ENCODE assay signal across 7 cellular contexts in the genomic region with DNA sequence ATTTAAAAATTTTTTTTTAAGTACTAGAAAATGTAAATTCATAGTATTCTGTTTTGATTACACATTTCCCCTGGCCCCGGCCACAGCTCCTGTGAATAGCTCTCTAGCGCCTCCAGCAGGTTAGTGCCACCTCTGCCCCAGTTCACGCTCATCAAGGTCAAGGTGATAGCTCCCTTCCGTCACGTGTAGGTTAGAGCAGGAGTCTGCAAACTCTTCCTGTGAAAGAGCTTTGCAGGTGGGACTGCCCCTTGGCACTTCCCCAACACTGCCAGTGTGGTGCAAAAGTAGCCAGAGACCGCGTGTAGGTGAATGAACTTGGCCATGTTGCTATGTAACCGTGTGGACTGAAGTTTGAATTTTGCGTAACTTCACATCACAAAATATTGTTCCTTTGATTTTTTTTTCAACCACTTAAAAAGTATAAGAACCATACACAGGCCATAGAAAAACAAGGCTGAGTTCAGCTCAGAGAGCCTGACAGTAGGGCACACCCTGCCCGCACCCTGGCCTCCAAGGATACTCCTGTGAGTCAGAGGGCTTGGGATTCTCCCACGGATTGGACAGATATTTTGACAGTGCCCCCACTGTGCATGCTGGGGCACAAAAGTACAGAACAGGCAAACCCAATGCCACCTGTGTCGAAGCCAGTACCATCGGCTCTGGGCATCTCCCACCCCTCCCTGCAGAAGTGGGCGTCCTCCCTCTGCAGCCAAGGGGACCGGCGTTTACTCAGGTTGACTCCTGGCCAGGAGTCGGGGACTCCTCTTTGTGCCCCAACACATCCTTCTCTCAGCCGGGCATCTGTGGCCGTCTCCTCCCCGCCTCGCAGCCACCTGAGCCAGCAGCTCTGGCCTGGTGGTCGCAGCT.
DNase-seq lines count a peak whose midpoint lies in the region; ATAC-seq and TF ChIP-seq lines count a peak whose summit lies in the region.

No MANE protein-coding gene starts in this region.

- TF ChIP-seq CTCF in GM12874 (IDR thresholded peaks at IDR 0.05; ENCODE audit: insufficient read depth, low read depth, low read length) (peak; percentile 70), foreskin fibroblast (IDR thresholded peaks at IDR 0.05; ENCODE audit: low read depth, low read length) (peak; percentile 69)

- no peak overlapping the region for H3K4me3 ChIP-seq in foreskin fibroblast (ENCODE audit: low read depth in 1 of 2, low read length in 2 of 2)

- DNase-seq in NCI-H774 (lab: John Stamatoyannopoulos, UW): peak; percentile 59
- peak; percentile 78 for DNase-seq in activated T-cell treated with anti-CD3 and anti-CD28 coated beads for 24 hours (ENCODE audit: low read depth)
- DNase-seq in foreskin fibroblast: peak in 1 of 2 donors; percentile 47
- DNase-seq in stimulated activated CD4-positive, alpha-beta T cell treated with anti-CD3 and anti-CD28 coated beads, Interleukin-1b, Interleukin-23, amount 100 ng/mL, for 1 hour (ENCODE audit: low read depth in 2 of 2): peak; percentile 63 to 69
- DNase-seq in NCI-H1105 (lab: John Stamatoyannopoulos, UW): no peak

- ATAC-seq in GM19463 (IDR thresholded peaks at IDR 0.05; ENCODE audit: unreplicated experiment): no peak
